In the genomic region with DNA sequence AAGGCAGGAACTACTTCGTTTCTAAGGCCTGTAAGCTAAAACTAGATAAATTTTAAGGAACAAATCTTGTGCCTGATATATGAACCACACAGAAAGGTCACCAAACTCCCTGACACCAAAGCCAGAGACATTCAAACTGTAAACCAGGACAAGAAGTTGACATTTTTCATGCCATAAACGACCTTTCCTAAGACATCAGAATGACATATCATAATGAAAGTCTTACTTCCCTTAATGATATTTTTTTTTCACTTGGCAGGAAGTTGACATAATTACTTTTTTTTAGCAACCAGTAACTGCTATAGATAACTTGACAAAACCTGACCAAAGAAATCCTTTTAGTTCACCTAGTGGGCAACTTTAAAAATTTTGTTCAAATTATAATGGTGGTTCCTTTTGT, we compare ENCODE assay signal across 13 cellular contexts.
A peak's percentile ranks its signal among the peaks of the same experiment; 100 is the strongest.
DNase-seq lines count a peak whose midpoint lies in the region; ATAC-seq and TF ChIP-seq lines count a peak whose summit lies in the region.
"Had no signal": no experiment of that assay in that cellular context is flagged by ENCODE, and none has a peak within 500 bp of the region (broad histone marks: within the 10 kb centered on the region; RNA-seq: fewer than 3 reads in every experiment).

No MANE protein-coding gene starts in this region.

- POLR2A ChIA-PET in activated B cell treated with CpG ODN at 0.5 μM for 24 hours (lab: Charles Lee) = no interaction called here
- POLR2A ChIA-PET in naive thymus-derived CD4-positive, alpha-beta T cell (lab: Charles Lee) = no interaction called here

- 61 to 80% methylated on average over 2 of the region's 2 CpGs for WGBS in thyroid gland, 2 donors

- ATAC-seq in GM18858 (IDR thresholded peaks at IDR 0.05; ENCODE audit: unreplicated experiment) (peak; percentile 73), GM23338 (no peak), HG03460 (IDR thresholded peaks at IDR 0.05; ENCODE audit: unreplicated experiment) (peak; percentile 67), activated B cell treated with CpG ODN at 0.5 μM for 24 hours (ENCODE audit: low read depth) (peak; percentile 28)
- no peak for ATAC-seq in naive thymus-derived CD4-positive, alpha-beta T cell
- ATAC-seq: heart left ventricle had no signal

- DNase-seq in GM23338 (ENCODE audit: low spot score) (no peak), activated B cell treated with CpG ODN at 0.5 μM for 24 hours (no peak), DMS153 treated with DMSO at 0.1 percent for 48 hours (lab: John Stamatoyannopoulos, UW; ENCODE audit: unreplicated experiment) (no peak), thyroid gland (no peak)
- DNase-seq in activated CD4-positive, alpha-beta T cell treated with anti-CD3 and anti-CD28 coated beads, Interleukin-2, amount 50 U/mL, for 1 hour = no peak
- no peak for DNase-seq in naive thymus-derived CD4-positive, alpha-beta T cell
- DNase-seq: CD8-positive, alpha-beta memory T cell; heart left ventricle; MG63; T1000 had no signal

- H3K27ac ChIP-seq in GM23338 (ENCODE audit: low read depth) (no peak overlapping the region), thyroid gland (no peak overlapping the region)
- no peak overlapping the region for H3K27ac ChIP-seq in naive thymus-derived CD4-positive, alpha-beta T cell (ENCODE audit: low read depth, low read length)
- H3K27ac ChIP-seq: heart left ventricle had no signal

- no peak overlapping the region for H3K4me3 ChIP-seq in GM23338
- H3K4me3 ChIP-seq in thyroid gland (replicated peaks in 1 of 3) = no peak overlapping the region
- no peak overlapping the region for H3K4me3 ChIP-seq in naive thymus-derived CD4-positive, alpha-beta T cell (ENCODE audit: low read length)
- H3K4me3 ChIP-seq: heart left ventricle, lung, MG63 had no signal

- H3K9me3 Mint-ChIP-seq in GM23338 = peaks cover 13% of the 10 kb centered on the region; the same call in 2 of the 3 replicates
- H3K9me3 Mint-ChIP-seq in activated B cell treated with CpG ODN at 0.5 μM for 24 hours = no peaks in the 10 kb centered on the region
- H3K9me3 Mint-ChIP-seq in naive thymus-derived CD4-positive, alpha-beta T cell = peaks cover 0 to 3% (median 0%) of the 10 kb centered on the region in 11 donors

- peak overlapping the region; percentile 21; the same call in 1 of the 2 replicates for H3K4me2 ChIP-seq in GM23338

- no peaks in the 10 kb centered on the region for H3K9me3 ChIP-seq in thyroid gland
- no peaks in the 10 kb centered on the region for H3K9me3 ChIP-seq in naive thymus-derived CD4-positive, alpha-beta T cell (ENCODE audit: control insufficient read depth in 2 of 3, low read length in 3 of 3)
- H3K9me3 ChIP-seq: heart left ventricle, MG63 had no signal

- no peaks in the 10 kb centered on the region for H3K9me2 ChIP-seq in GM23338 (ENCODE audit: insufficient read depth)

- no peaks in the 10 kb centered on the region for H3K36me3 ChIP-seq in GM23338 (ENCODE audit: insufficient read depth)
- H3K36me3 ChIP-seq in thyroid gland = no peaks in the 10 kb centered on the region
- no peaks in the 10 kb centered on the region for H3K36me3 ChIP-seq in naive thymus-derived CD4-positive, alpha-beta T cell (ENCODE audit: control insufficient read depth in 2 of 3, insufficient read depth in 3 of 3, low read length in 3 of 3)
- H3K36me3 ChIP-seq: heart left ventricle, MG63 had no signal

- CTCF ChIA-PET in activated B cell treated with CpG ODN at 0.5 μM for 24 hours (lab: Charles Lee) = no interaction called here
- CTCF ChIA-PET in naive thymus-derived CD4-positive, alpha-beta T cell (lab: Charles Lee) = no interaction called here

- peaks cover 34% of the 10 kb centered on the region for H3K79me2 ChIP-seq in GM23338 (replicated peaks; ENCODE audit: insufficient read depth)

- intact Hi-C loops in activated B cell treated with CpG ODN at 0.5 μM for 24 hours (cut with micrococcal nuclease) = loop anchor here (2.0 kb wide), 1 partner anchor 26 kb away; no protein-coding TSS in a partner anchor
- intact Hi-C loops in thyroid gland (cut with DNase I) = no loop called here
- intact Hi-C loops in naive thymus-derived CD4-positive, alpha-beta T cell (cut with micrococcal nuclease) = no loop called here

- no peaks in the 10 kb centered on the region for H3F3A ChIP-seq in GM23338 (replicated peaks; ENCODE audit: low read depth)

- TF ChIP-seq CTCF in GM23338 (conservative IDR thresholded peaks at IDR 0.05; ENCODE audit: low read depth in 2 of 2) = no peak
- TF ChIP-seq CTCF in activated B cell treated with CpG ODN at 0.5 μM for 24 hours (IDR thresholded peaks at IDR 0.05) = no peak
- no peak for TF ChIP-seq CTCF in thyroid gland (IDR thresholded peaks at IDR 0.05)

- H3K27ac Mint-ChIP-seq in GM23338 (no peak overlapping the region), activated B cell treated with CpG ODN at 0.5 μM for 24 hours (no peak overlapping the region)
- H3K27ac Mint-ChIP-seq in naive thymus-derived CD4-positive, alpha-beta T cell = no peak overlapping the region
- H3K27ac Mint-ChIP-seq: CD8-positive, alpha-beta memory T cell had no signal

- H3K4me1 ChIP-seq in GM23338 (ENCODE audit: insufficient read depth) (peaks cover 10% of the 10 kb centered on the region), thyroid gland (peaks cover 0 to 8% of the 10 kb centered on the region in 2 donors)
- no peaks in the 10 kb centered on the region for H3K4me1 ChIP-seq in naive thymus-derived CD4-positive, alpha-beta T cell (ENCODE audit: control insufficient read depth in 2 of 2, insufficient read depth in 2 of 2, low read length in 2 of 2)

- H3K4me1 Mint-ChIP-seq in GM23338 (peaks cover 34% of the 10 kb centered on the region), activated B cell treated with CpG ODN at 0.5 μM for 24 hours (peaks cover 20% of the 10 kb centered on the region)
- peaks cover 0 to 17% (median 0%) of the 10 kb centered on the region in 7 donors for H3K4me1 Mint-ChIP-seq in naive thymus-derived CD4-positive, alpha-beta T cell

- H4K20me1 ChIP-seq in GM23338 (replicated peaks; ENCODE audit: insufficient read depth) = no peaks in the 10 kb centered on the region; the same call in 1 of the 2 replicates

- H3K27me3 Mint-ChIP-seq in GM23338 (ENCODE audit: insufficient read depth, low read depth, poor library complexity) (peaks cover 7% of the 10 kb centered on the region), activated B cell treated with CpG ODN at 0.5 μM for 24 hours (no peaks in the 10 kb centered on the region)
- no peaks in the 10 kb centered on the region for H3K27me3 Mint-ChIP-seq in naive thymus-derived CD4-positive, alpha-beta T cell

- no peak overlapping the region for H2AFZ ChIP-seq in GM23338

- TF ChIP-seq POLR2A in thyroid gland (IDR thresholded peaks at IDR 0.05) = no peak

- no peaks in the 10 kb centered on the region for H3K27me3 ChIP-seq in GM23338 (ENCODE audit: insufficient read depth)
- H3K27me3 ChIP-seq in thyroid gland = no peaks in the 10 kb centered on the region
- H3K27me3 ChIP-seq in naive thymus-derived CD4-positive, alpha-beta T cell (ENCODE audit: control insufficient read depth in 2 of 2, insufficient read depth in 2 of 2, low read length in 2 of 2) = no peaks in the 10 kb centered on the region
- H3K27me3 ChIP-seq: MG63 had no signal

- H3K36me3 Mint-ChIP-seq in GM23338 (ENCODE audit: low read depth) = peaks cover 50% of the 10 kb centered on the region
- no peaks in the 10 kb centered on the region for H3K36me3 Mint-ChIP-seq in activated B cell treated with CpG ODN at 0.5 μM for 24 hours (ENCODE audit: low read depth)
- H3K36me3 Mint-ChIP-seq in naive thymus-derived CD4-positive, alpha-beta T cell = no peaks in the 10 kb centered on the region
- H3K36me3 Mint-ChIP-seq: CD8-positive, alpha-beta memory T cell had no signal

- H3K4me3 Mint-ChIP-seq in GM23338 (no peak overlapping the region), activated B cell treated with CpG ODN at 0.5 μM for 24 hours (peak overlapping the region; percentile 58)
- H3K4me3 Mint-ChIP-seq in naive thymus-derived CD4-positive, alpha-beta T cell = no peak overlapping the region
- H3K4me3 Mint-ChIP-seq: CD8-positive, alpha-beta memory T cell had no signal

TF ChIP-seq in GM23338, 12 proteins besides CTCF, POLR2A, EP300 and RAD21:
- TF ChIP-seq CREB1 (CRISPR knock-in tag; IDR thresholded peaks at IDR 0.05; ENCODE audit: low read depth) (no peak), NANOG (IDR thresholded peaks at IDR 0.05; ENCODE audit: borderline replicate concordance) (no peak)

Comparison
In these comparisons a context has a peak if more than half of its experiments do, and no peak if none do; other contexts are left out.
1. ATAC-seq: peak in GM18858 (single experiment), HG03460 (single experiment) and activated B cell treated with CpG ODN at 0.5 μM for 24 hours (single experiment); none in GM23338 (single experiment) and naive thymus-derived CD4-positive, alpha-beta T cell (single experiment).